In the genomic region with DNA sequence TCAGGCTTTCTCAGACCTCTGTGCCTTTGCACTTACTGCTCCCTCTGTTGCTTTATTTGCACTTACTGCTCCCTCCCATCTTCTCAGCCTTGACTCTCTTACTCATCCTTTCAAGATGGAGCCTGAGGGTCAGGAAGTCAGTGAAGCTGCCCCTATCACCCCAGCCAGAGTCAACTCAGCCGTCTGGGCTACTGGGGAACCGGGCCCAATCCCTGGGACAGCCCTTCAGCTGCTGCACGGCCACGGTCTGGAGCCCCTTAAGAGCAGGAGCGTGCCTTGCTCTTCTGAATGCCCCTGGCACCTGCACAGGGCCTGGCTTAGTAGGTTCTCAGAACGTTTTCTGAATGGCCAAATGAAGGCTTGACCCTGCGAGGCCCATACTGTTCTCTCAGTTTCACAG, we compare ENCODE assay signal across 23 cellular contexts.
A peak's percentile ranks its signal among the peaks of the same experiment; 100 is the strongest.
DNase-seq lines count a peak whose midpoint lies in the region; ATAC-seq and TF ChIP-seq lines count a peak whose summit lies in the region.
"Had no signal": no experiment of that assay in that cellular context is flagged by ENCODE, and none has a peak within 500 bp of the region (broad histone marks: within the 10 kb centered on the region; RNA-seq: fewer than 3 reads in every experiment).

No MANE protein-coding gene starts in this region.

- no peak overlapping the region for H3K4ac ChIP-seq in neuronal stem cell (ENCODE audit: low read length)

- POLR2A ChIA-PET in activated CD8-positive, alpha-beta T cell treated with anti-CD3 and anti-CD28 coated beads, Interleukin-2, amount 10 ng/mL, durations not matched to agents 7 days and 5 days (lab: Charles Lee), result no interaction called here
- POLR2A ChIA-PET in activated CD8-positive, alpha-beta T cell treated with anti-CD3 and anti-CD28 coated beads for 36 hours (lab: Charles Lee), result no interaction called here

- H2BK15ac ChIP-seq in neuronal stem cell (ENCODE audit: low read length), result no peak overlapping the region

- no peak for TF ChIP-seq CTCF in activated CD8-positive, alpha-beta T cell treated with anti-CD3 and anti-CD28 coated beads for 36 hours (IDR thresholded peaks at IDR 0.05)
- no peak for TF ChIP-seq CTCF in coronary artery (IDR thresholded peaks at IDR 0.05)
- no peak for TF ChIP-seq CTCF in type B pancreatic cell (conservative IDR thresholded peaks at IDR 0.05)
- TF ChIP-seq CTCF in HFFc6 (IDR thresholded peaks at IDR 0.05), result no peak

- no peak overlapping the region for H3K23ac ChIP-seq in neuronal stem cell (ENCODE audit: low read depth, low read length, poor library complexity)

- H3K9me3 ChIP-seq in neuronal stem cell (replicated peaks in 1 of 2; ENCODE audit: control insufficient read depth in 2 of 2, insufficient read depth in 1 of 2, low read depth in 1 of 2, low read length in 2 of 2), result no peaks in the 10 kb centered on the region
- H3K9me3 ChIP-seq: BLaER1, Caco-2, SJCRH30 had no signal

- no peak overlapping the region for H2AFZ ChIP-seq in neuronal stem cell (ENCODE audit: low read length)

- no peaks in the 10 kb centered on the region for H3K79me1 ChIP-seq in neuronal stem cell (ENCODE audit: low read depth, low read length)

- no peak overlapping the region for H4K91ac ChIP-seq in neuronal stem cell (ENCODE audit: low read depth, low read length, poor library complexity)

- no peak overlapping the region for H2BK120ac ChIP-seq in neuronal stem cell (ENCODE audit: low read depth, low read length)

- CTCF ChIA-PET in activated CD8-positive, alpha-beta T cell treated with anti-CD3 and anti-CD28 coated beads, Interleukin-2, amount 10 ng/mL, durations not matched to agents 7 days and 5 days (lab: Charles Lee), result no interaction called here
- CTCF ChIA-PET in activated CD8-positive, alpha-beta T cell treated with anti-CD3 and anti-CD28 coated beads for 36 hours (lab: Charles Lee), result no interaction called here

- H3K36me3 Mint-ChIP-seq in activated CD8-positive, alpha-beta T cell treated with anti-CD3 and anti-CD28 coated beads, Interleukin-2, amount 10 ng/mL, durations not matched to agents 7 days and 5 days (ENCODE audit: low read depth), result no peaks in the 10 kb centered on the region
- no peaks in the 10 kb centered on the region for H3K36me3 Mint-ChIP-seq in activated CD8-positive, alpha-beta T cell treated with anti-CD3 and anti-CD28 coated beads for 36 hours (ENCODE audit: low read depth)
- no peaks in the 10 kb centered on the region for H3K36me3 Mint-ChIP-seq in type B pancreatic cell
- no peaks in the 10 kb centered on the region for H3K36me3 Mint-ChIP-seq in HFFc6 (ENCODE audit: low read depth)

- no peak overlapping the region for H3K27ac Mint-ChIP-seq in activated CD8-positive, alpha-beta T cell treated with anti-CD3 and anti-CD28 coated beads, Interleukin-2, amount 10 ng/mL, durations not matched to agents 7 days and 5 days
- H3K27ac Mint-ChIP-seq in activated CD8-positive, alpha-beta T cell treated with anti-CD3 and anti-CD28 coated beads for 36 hours, result no peak overlapping the region
- H3K27ac Mint-ChIP-seq in type B pancreatic cell (peak overlapping the region; percentile 5), HFFc6 (no peak overlapping the region)
- H3K27ac Mint-ChIP-seq: CD4-positive, alpha-beta T cell had no signal

- H3K9me3 Mint-ChIP-seq in activated CD8-positive, alpha-beta T cell treated with anti-CD3 and anti-CD28 coated beads, Interleukin-2, amount 10 ng/mL, durations not matched to agents 7 days and 5 days (ENCODE audit: insufficient read depth), result no peaks in the 10 kb centered on the region
- no peaks in the 10 kb centered on the region for H3K9me3 Mint-ChIP-seq in activated CD8-positive, alpha-beta T cell treated with anti-CD3 and anti-CD28 coated beads for 36 hours
- H3K9me3 Mint-ChIP-seq in type B pancreatic cell (no peaks in the 10 kb centered on the region), HFFc6 (no peaks in the 10 kb centered on the region)
- H3K9me3 Mint-ChIP-seq: CD4-positive, alpha-beta T cell had no signal

- H3K36me3 ChIP-seq in neuronal stem cell (replicated peaks in 1 of 2; ENCODE audit: control insufficient read depth in 2 of 2, insufficient read depth in 2 of 2, low read length in 2 of 2), result no peaks in the 10 kb centered on the region
- H3K36me3 ChIP-seq: BLaER1, SJCRH30 had no signal

- no peak overlapping the region for H2BK5ac ChIP-seq in neuronal stem cell (ENCODE audit: low read length)

- H4K8ac ChIP-seq in neuronal stem cell (ENCODE audit: low read depth, low read length), result no peak overlapping the region

- H3K9ac ChIP-seq in neuronal stem cell (ENCODE audit: low read depth, low read length, poor library complexity), result no peak overlapping the region
- H3K9ac ChIP-seq: BLaER1, KMS-11 had no signal

- no peak overlapping the region for H3K4me3 ChIP-seq in coronary artery
- no peak overlapping the region for H3K4me3 ChIP-seq in neuronal stem cell (ENCODE audit: low read length in 2 of 2)
- H3K4me3 ChIP-seq: BLaER1, SJCRH30 had no signal

- H3K4me1 ChIP-seq in neuronal stem cell (ENCODE audit: control insufficient read depth in 2 of 2, insufficient read depth in 1 of 2, low read depth in 1 of 2, low read length in 2 of 2), result peaks cover 0 to 25% of the 10 kb centered on the region in 2 donors

- H3K4me1 Mint-ChIP-seq in activated CD8-positive, alpha-beta T cell treated with anti-CD3 and anti-CD28 coated beads, Interleukin-2, amount 10 ng/mL, durations not matched to agents 7 days and 5 days (ENCODE audit: low read depth), result no peaks in the 10 kb centered on the region
- H3K4me1 Mint-ChIP-seq in activated CD8-positive, alpha-beta T cell treated with anti-CD3 and anti-CD28 coated beads for 36 hours (ENCODE audit: low read depth), result no peaks in the 10 kb centered on the region
- H3K4me1 Mint-ChIP-seq in type B pancreatic cell (ENCODE audit: unreplicated experiment) (peaks cover 47% of the 10 kb centered on the region), HFFc6 (ENCODE audit: low read depth) (no peaks in the 10 kb centered on the region)

- H3K27ac ChIP-seq in coronary artery (no peak overlapping the region), neuronal stem cell (replicated peaks; ENCODE audit: low read length) (no peak overlapping the region)
- H3K27ac ChIP-seq: 22Rv1, BLaER1, KMS-11, SJCRH30 had no signal

- no peak overlapping the region for H3K14ac ChIP-seq in neuronal stem cell (ENCODE audit: low read length)

- H2BK12ac ChIP-seq in neuronal stem cell (ENCODE audit: low read length), result no peak overlapping the region

- no peak overlapping the region for H3K4me2 ChIP-seq in neuronal stem cell (ENCODE audit: insufficient read depth, low read length, poor library complexity, severe bottlenecking)
- H3K4me2 ChIP-seq: BLaER1, KMS-11 had no signal

- no peak for ATAC-seq in activated CD8-positive, alpha-beta T cell treated with anti-CD3 and anti-CD28 coated beads, Interleukin-2, amount 10 ng/mL, durations not matched to agents 7 days and 5 days
- ATAC-seq in activated CD8-positive, alpha-beta T cell treated with anti-CD3 and anti-CD28 coated beads for 36 hours, result no peak
- no peak for ATAC-seq in HG02678 (IDR thresholded peaks at IDR 0.05; ENCODE audit: unreplicated experiment)

- H3K27me3 Mint-ChIP-seq in activated CD8-positive, alpha-beta T cell treated with anti-CD3 and anti-CD28 coated beads, Interleukin-2, amount 10 ng/mL, durations not matched to agents 7 days and 5 days (ENCODE audit: low read depth), result peaks cover 7% of the 10 kb centered on the region
- H3K27me3 Mint-ChIP-seq in activated CD8-positive, alpha-beta T cell treated with anti-CD3 and anti-CD28 coated beads for 36 hours, result peaks cover 4% of the 10 kb centered on the region
- H3K27me3 Mint-ChIP-seq in type B pancreatic cell (peaks cover 53% of the 10 kb centered on the region), HFFc6 (ENCODE audit: insufficient read depth) (peaks cover 41% of the 10 kb centered on the region)

- H3K4me3 Mint-ChIP-seq in activated CD8-positive, alpha-beta T cell treated with anti-CD3 and anti-CD28 coated beads, Interleukin-2, amount 10 ng/mL, durations not matched to agents 7 days and 5 days, result no peak overlapping the region
- H3K4me3 Mint-ChIP-seq in activated CD8-positive, alpha-beta T cell treated with anti-CD3 and anti-CD28 coated beads for 36 hours, result no peak overlapping the region
- H3K4me3 Mint-ChIP-seq in type B pancreatic cell, result no peak overlapping the region
- no peak overlapping the region for H3K4me3 Mint-ChIP-seq in HFFc6
- H3K4me3 Mint-ChIP-seq: CD4-positive, alpha-beta T cell had no signal

- H3K27me3 ChIP-seq in neuronal stem cell (ENCODE audit: control insufficient read depth in 3 of 3, insufficient read depth in 3 of 3, low read depth in 1 of 3, low read length in 3 of 3), result peaks cover 0 to 33% (median 0%) of the 10 kb centered on the region in 3 experiments
- H3K27me3 ChIP-seq: BLaER1, SJCRH30 had no signal

- intact Hi-C loops in activated CD8-positive, alpha-beta T cell treated with anti-CD3 and anti-CD28 coated beads for 36 hours (cut with micrococcal nuclease), result no loop called here

- H3K18ac ChIP-seq in neuronal stem cell (ENCODE audit: low read length), result peak overlapping the region; percentile 20

- H2AK5ac ChIP-seq in neuronal stem cell (ENCODE audit: low read depth, low read length), result no peak overlapping the region

- DNase-seq in activated CD8-positive, alpha-beta T cell treated with anti-CD3 and anti-CD28 coated beads, Interleukin-2, amount 10 ng/mL, durations not matched to agents 7 days and 5 days, result peak; percentile 10
- no peak for DNase-seq in activated CD8-positive, alpha-beta T cell treated with anti-CD3 and anti-CD28 coated beads for 36 hours
- DNase-seq in coronary artery (ENCODE audit: low spot score), result peak; percentile 43
- DNase-seq in neuronal stem cell (ENCODE audit: low spot score), result no peak
- peak; percentile 58 for DNase-seq in type B pancreatic cell (ENCODE audit: extremely low spot score, unreplicated experiment)
- DNase-seq in HFFc6, result no peak
- no peak for DNase-seq in NCI-H446 treated with DMSO at 0.1 percent for 48 hours (lab: John Stamatoyannopoulos, UW)
- DNase-seq: ACHN; Caco-2; CD4-positive, alpha-beta T cell; DMS 273 treated with DMSO at 0.1 percent for 48 hours; DMS79 treated with DMSO at 0.1 percent for 48 hours; IMR-90; NCI-H1105; NCI-H2029 treated with DMSO at 0.1 percent for 48 hours; NCI-H345; NCI-H524 treated with DMSO at 0.1 percent for 48 hours; NCI-H82; SJCRH30 had no signal

- no CpG with 5 or more reads among the region's 7 CpGs for WGBS in neuronal stem cell (ENCODE audit: extremely low coverage in 2 of 2, insufficient read length in 2 of 2, insufficient replicate concordance in 1 of 2), 2 donors

Comparison
In these comparisons a context has a peak if more than half of its experiments do, and no peak if none do; other contexts are left out.
1. DNase-seq: peak in activated CD8-positive, alpha-beta T cell treated with anti-CD3 and anti-CD28 coated beads, Interleukin-2, amount 10 ng/mL, durations not matched to agents 7 days and 5 days (single experiment), coronary artery (single experiment) and type B pancreatic cell (single experiment); none in activated CD8-positive, alpha-beta T cell treated with anti-CD3 and anti-CD28 coated beads for 36 hours (single experiment), neuronal stem cell (single experiment), HFFc6 (single experiment) and NCI-H446 treated with DMSO at 0.1 percent for 48 hours (single experiment).